8 cellular contexts compared by ENCODE assay signal in the genomic region with DNA sequence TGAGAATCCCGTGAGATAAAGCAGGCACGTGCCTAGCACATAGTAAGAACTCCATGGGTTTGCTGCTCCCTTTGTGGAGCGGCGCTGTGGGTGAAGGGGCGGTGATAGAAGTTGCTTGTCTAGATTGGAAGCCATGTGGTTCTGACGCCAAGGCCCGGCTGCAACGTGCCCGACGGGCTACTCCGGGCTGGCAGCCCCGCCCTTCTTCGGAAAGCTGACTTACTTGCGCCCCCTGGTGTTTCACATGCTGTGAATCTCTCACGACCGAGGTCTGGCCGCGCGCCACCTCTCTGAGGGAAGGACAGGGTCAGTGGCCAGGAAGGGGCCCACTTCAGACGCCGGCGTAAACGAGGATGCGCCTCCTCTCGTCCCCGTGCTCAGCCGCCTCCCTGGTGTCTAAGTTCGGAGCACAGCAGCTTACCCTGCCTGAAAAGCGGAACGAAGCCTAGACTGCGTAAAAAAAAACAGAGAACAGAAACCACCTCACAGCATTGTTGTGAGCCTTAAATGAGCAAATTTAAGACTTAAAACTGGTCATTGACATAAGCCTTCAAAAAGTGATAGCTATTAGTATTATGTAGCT. TPM values are rescaled to one million over a fixed set of nuclear protein-coding genes. Genes with fewer than 3 reads are reported as not detected.
DNase-seq lines count a peak whose midpoint lies in the region; ATAC-seq and TF ChIP-seq lines count a peak whose summit lies in the region.

No MANE protein-coding gene starts in this region.

- no peaks in the 10 kb centered on the region for H3K36me3 Mint-ChIP-seq in immature natural killer cell

- CTCF ChIA-PET in mammary epithelial cell (lab: Charles Lee; ENCODE audit: low non-redundant PET) = interaction anchor here (1.5 kb wide), 1 partner anchor 72 kb away, joined by 7 read pairs; no protein-coding TSS in a partner anchor

- in situ Hi-C loops in mammary epithelial cell (cut with MboI; ENCODE audit: low sequenced_read_pairs in 2 of 2) = loop anchor here (5.0 to 10.0 kb wide), 2 partner anchors 71 to 74 kb away; a partner anchor contains a TSS

- peak overlapping the region; percentile 54 for H3K9ac ChIP-seq in mammary epithelial cell (ENCODE audit: insufficient read depth, low read length)

- 2% methylated on average over 31 of the region's 31 CpGs for WGBS in mammary epithelial cell (ENCODE audit: low coverage, missing lambda C conversion rate)
- WGBS in spleen, 5 donors = 1 to 4% (median 1%) methylated on average over 12 to 31 of the region's 31 CpGs

- H2AFZ ChIP-seq in mammary epithelial cell (ENCODE audit: low read depth, low read length) = peak overlapping the region; percentile 89

- peaks cover 5 to 11% (median 11%) of the 10 kb centered on the region in 3 donors for H3K27me3 Mint-ChIP-seq in immature natural killer cell (ENCODE audit: low read depth in 3 of 3)

- H4K20me1 ChIP-seq in mammary epithelial cell (ENCODE audit: insufficient read depth, low read length) = no peaks in the 10 kb centered on the region

- ATAC-seq in GM18873 (IDR thresholded peaks at IDR 0.05; ENCODE audit: low FRiP score, unreplicated experiment) (peak; percentile 80), HG03135 (IDR thresholded peaks at IDR 0.05; ENCODE audit: unreplicated experiment) (peak; percentile 90)

- H3K27ac Mint-ChIP-seq in immature natural killer cell = peak overlapping the region in 3 of 6 donors; percentile 19 to 77 (median 45)

- H3K79me2 ChIP-seq in mammary epithelial cell (ENCODE audit: insufficient read depth, low read length) = no peaks in the 10 kb centered on the region

- peaks cover 11% of the 10 kb centered on the region in 2 donors for H3K4me1 Mint-ChIP-seq in immature natural killer cell

- intact Hi-C loops in mammary epithelial cell (cut with micrococcal nuclease) = loop anchor here (1.0 to 2.0 kb wide), 3 partner anchors 72 to 241 kb away; a partner anchor contains a TSS
- intact Hi-C loops in spleen (cut with DNase I; ENCODE audit: low total_unique reads) = loop anchor here (2.0 kb wide), 1 partner anchor 75 kb away; no protein-coding TSS in a partner anchor

- dilution Hi-C loops in mammary epithelial cell (cut with HindIII; ENCODE audit: low sequenced_read_pairs) = no loop called here

- H3K9me3 Mint-ChIP-seq in immature natural killer cell = no peaks in the 10 kb centered on the region

- H3K36me3 ChIP-seq in mammary epithelial cell (ENCODE audit: insufficient read depth, low read length) = no peaks in the 10 kb centered on the region
- H3K36me3 ChIP-seq in spleen = no peaks in the 10 kb centered on the region

- TF ChIP-seq CTCF in WI38 (IDR thresholded peaks at IDR 0.05; ENCODE audit: low read depth, low read length) (peak; percentile 59), mammary epithelial cell (conservative IDR thresholded peaks at IDR 0.05 in 1 of 2, IDR thresholded peaks at IDR 0.05 in 1 of 2; ENCODE audit: extremely low read depth in 1 of 2, insufficient read depth in 1 of 2, low read depth in 1 of 2, low read length in 2 of 2) (peak; percentile 62 to 85), spleen (IDR thresholded peaks at IDR 0.05 in 8 of 11, conservative IDR thresholded peaks at IDR 0.05 in 3 of 11) (peak; percentile 74 to 97 (median 89))

- H3K27ac ChIP-seq in mammary epithelial cell (ENCODE audit: insufficient read depth, low read depth, low read length) (no peak overlapping the region), spleen (peak overlapping the region in 7 of 8 donors; percentile 40 to 76 (median 57))

- H3K27me3 ChIP-seq in mammary epithelial cell (ENCODE audit: insufficient read depth, low read length) (no peaks in the 10 kb centered on the region), spleen (replicated peaks in 1 of 7) (peaks cover 0 to 19% (median 0%) of the 10 kb centered on the region in 7 donors)

- peak overlapping the region; percentile 70 to 86 (median 82) for H3K4me3 Mint-ChIP-seq in immature natural killer cell

- no peak for TF ChIP-seq POLR2A in spleen (IDR thresholded peaks at IDR 0.05)

- H3K9me3 ChIP-seq in mammary epithelial cell (replicated peaks; ENCODE audit: insufficient read depth, low read length) (no peaks in the 10 kb centered on the region), spleen (no peaks in the 10 kb centered on the region)

- BruUV-seq in mammary epithelial cell (replicated peaks; lab: Mats Ljungman, UMichigan) = no TSS peak

- H3K4me3 ChIP-seq in WI38 (ENCODE audit: low read depth, low read length) (peak overlapping the region; percentile 32), mammary epithelial cell (replicated peaks in 1 of 3; ENCODE audit: insufficient read depth in 1 of 3, low read depth in 2 of 3, low read length in 3 of 3) (peak overlapping the region in 2 of 3 experiments; percentile 21 to 46), spleen (peak overlapping the region in 6 of 8 donors; percentile 11 to 53 (median 16))

- peaks cover 37% of the 10 kb centered on the region for H3K4me1 ChIP-seq in mammary epithelial cell (ENCODE audit: insufficient read depth, low read length)
- peaks cover 10 to 35% (median 23%) of the 10 kb centered on the region in 6 donors for H3K4me1 ChIP-seq in spleen

- peak; percentile 89 for DNase-seq in AG08395 (ENCODE audit: low spot score)
- DNase-seq in NCI-H2196 (lab: John Stamatoyannopoulos, UW; ENCODE audit: unreplicated experiment) = peak; percentile 96
- DNase-seq in mammary epithelial cell = peak; percentile 84
- peak; percentile 73 to 78 (median 73) for DNase-seq in immature natural killer cell
- DNase-seq in spleen = peak; percentile 97

- H3K4me2 ChIP-seq in mammary epithelial cell (ENCODE audit: insufficient read depth, low read depth, low read length) = peak overlapping the region; percentile 77

RNA-seq across cellular contexts. Expression of a gene that starts 42.6 kb away (rescaled TPM):
- 1 to 10 TPM in 1 of 2 donors, under 1 TPM in 1; 0.67 to 1.4 TPM for total RNA-seq in mammary epithelial cell
- polyA plus RNA-seq in mammary epithelial cell = 0.29 TPM
- not detected for polyA minus RNA-seq in mammary epithelial cell
- under 1 TPM in 1 of 3 donors, not detected in 2; 0.03 TPM for polyA plus RNA-seq in immature natural killer cell
- 1 to 10 TPM in 6 of 7 donors, under 1 TPM in 1; 0.97 to 5.8 (median 1.9) TPM for total RNA-seq in spleen
- polyA plus RNA-seq in spleen = under 1 TPM; 0.36 to 0.52 (median 0.48) TPM
